1 cellular context compared by ENCODE assay signal in the genomic region with DNA sequence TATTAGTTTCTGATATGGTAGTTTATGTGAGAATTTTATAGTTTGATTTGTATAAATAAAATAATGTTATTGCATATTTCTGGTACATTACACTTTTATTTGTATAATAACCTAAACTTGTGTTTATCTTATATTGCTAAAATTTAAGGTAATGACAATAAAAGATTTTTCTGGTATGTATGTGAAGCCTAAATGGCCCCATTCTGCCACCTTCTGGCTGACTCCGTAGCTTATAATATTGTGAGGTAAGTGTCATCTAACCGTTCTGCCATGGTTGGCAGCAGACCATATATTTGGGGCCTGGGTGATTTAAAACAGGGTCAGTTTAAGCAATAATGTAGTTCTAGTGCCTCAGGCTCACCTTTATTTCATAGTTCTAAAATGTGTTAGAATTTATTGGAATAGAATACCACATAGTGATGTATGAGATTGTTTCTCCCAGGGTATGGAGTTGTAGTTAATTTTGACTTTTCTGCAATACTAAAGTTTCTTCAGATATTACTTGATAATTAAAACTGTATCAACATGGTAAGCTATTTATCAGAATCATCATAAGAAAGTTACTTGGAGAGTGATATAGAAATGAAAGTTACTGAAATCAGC.
TF ChIP-seq lines count a peak whose summit lies in the region.

No MANE protein-coding gene starts in this region.

TF ChIP-seq in H1, 55 proteins besides CTCF, POLR2A, EP300 and RAD21 (continued from another document):
- no peak for TF ChIP-seq HDAC6 (IDR thresholded peaks at IDR 0.05; ENCODE audit: low read depth, low read length)
- no peak for TF ChIP-seq SUZ12 (IDR thresholded peaks at IDR 0.05; ENCODE audit: low read length)
- TF ChIP-seq, protein P1, sequence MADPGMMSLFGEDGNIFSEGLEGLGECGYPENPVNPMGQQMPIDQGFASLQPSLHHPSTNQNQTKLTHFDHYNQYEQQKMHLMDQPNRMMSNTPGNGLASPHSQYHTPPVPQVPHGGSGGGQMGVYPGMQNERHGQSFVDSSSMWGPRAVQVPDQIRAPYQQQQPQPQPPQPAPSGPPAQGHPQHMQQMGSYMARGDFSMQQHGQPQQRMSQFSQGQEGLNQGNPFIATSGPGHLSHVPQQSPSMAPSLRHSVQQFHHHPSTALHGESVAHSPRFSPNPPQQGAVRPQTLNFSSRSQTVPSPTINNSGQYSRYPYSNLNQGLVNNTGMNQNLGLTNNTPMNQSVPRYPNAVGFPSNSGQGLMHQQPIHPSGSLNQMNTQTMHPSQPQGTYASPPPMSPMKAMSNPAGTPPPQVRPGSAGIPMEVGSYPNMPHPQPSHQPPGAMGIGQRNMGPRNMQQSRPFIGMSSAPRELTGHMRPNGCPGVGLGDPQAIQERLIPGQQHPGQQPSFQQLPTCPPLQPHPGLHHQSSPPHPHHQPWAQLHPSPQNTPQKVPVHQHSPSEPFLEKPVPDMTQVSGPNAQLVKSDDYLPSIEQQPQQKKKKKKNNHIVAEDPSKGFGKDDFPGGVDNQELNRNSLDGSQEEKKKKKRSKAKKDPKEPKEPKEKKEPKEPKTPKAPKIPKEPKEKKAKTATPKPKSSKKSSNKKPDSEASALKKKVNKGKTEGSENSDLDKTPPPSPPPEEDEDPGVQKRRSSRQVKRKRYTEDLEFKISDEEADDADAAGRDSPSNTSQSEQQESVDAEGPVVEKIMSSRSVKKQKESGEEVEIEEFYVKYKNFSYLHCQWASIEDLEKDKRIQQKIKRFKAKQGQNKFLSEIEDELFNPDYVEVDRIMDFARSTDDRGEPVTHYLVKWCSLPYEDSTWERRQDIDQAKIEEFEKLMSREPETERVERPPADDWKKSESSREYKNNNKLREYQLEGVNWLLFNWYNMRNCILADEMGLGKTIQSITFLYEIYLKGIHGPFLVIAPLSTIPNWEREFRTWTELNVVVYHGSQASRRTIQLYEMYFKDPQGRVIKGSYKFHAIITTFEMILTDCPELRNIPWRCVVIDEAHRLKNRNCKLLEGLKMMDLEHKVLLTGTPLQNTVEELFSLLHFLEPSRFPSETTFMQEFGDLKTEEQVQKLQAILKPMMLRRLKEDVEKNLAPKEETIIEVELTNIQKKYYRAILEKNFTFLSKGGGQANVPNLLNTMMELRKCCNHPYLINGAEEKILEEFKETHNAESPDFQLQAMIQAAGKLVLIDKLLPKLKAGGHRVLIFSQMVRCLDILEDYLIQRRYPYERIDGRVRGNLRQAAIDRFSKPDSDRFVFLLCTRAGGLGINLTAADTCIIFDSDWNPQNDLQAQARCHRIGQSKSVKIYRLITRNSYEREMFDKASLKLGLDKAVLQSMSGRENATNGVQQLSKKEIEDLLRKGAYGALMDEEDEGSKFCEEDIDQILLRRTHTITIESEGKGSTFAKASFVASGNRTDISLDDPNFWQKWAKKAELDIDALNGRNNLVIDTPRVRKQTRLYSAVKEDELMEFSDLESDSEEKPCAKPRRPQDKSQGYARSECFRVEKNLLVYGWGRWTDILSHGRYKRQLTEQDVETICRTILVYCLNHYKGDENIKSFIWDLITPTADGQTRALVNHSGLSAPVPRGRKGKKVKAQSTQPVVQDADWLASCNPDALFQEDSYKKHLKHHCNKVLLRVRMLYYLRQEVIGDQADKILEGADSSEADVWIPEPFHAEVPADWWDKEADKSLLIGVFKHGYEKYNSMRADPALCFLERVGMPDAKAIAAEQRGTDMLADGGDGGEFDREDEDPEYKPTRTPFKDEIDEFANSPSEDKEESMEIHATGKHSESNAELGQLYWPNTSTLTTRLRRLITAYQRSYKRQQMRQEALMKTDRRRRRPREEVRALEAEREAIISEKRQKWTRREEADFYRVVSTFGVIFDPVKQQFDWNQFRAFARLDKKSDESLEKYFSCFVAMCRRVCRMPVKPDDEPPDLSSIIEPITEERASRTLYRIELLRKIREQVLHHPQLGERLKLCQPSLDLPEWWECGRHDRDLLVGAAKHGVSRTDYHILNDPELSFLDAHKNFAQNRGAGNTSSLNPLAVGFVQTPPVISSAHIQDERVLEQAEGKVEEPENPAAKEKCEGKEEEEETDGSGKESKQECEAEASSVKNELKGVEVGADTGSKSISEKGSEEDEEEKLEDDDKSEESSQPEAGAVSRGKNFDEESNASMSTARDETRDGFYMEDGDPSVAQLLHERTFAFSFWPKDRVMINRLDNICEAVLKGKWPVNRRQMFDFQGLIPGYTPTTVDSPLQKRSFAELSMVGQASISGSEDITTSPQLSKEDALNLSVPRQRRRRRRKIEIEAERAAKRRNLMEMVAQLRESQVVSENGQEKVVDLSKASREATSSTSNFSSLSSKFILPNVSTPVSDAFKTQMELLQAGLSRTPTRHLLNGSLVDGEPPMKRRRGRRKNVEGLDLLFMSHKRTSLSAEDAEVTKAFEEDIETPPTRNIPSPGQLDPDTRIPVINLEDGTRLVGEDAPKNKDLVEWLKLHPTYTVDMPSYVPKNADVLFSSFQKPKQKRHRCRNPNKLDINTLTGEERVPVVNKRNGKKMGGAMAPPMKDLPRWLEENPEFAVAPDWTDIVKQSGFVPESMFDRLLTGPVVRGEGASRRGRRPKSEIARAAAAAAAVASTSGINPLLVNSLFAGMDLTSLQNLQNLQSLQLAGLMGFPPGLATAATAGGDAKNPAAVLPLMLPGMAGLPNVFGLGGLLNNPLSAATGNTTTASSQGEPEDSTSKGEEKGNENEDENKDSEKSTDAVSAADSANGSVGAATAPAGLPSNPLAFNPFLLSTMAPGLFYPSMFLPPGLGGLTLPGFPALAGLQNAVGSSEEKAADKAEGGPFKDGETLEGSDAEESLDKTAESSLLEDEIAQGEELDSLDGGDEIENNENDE (IDR thresholded peaks at IDR 0.05; ENCODE audit: insufficient replicate concordance, low read length) = no peak
- TF ChIP-seq GABPA (IDR thresholded peaks at IDR 0.05; ENCODE audit: borderline replicate concordance, insufficient read depth, low read length) = no peak
- no peak for TF ChIP-seq KDM5A (IDR thresholded peaks at IDR 0.05; ENCODE audit: low read length)
- no peak for TF ChIP-seq BACH1 (IDR thresholded peaks at IDR 0.05; ENCODE audit: low read length)
- TF ChIP-seq TAF1 (IDR thresholded peaks at IDR 0.05; ENCODE audit: low read depth, low read length) = no peak
- TF ChIP-seq SP4 (IDR thresholded peaks at IDR 0.05; ENCODE audit: low read length) = no peak
- TF ChIP-seq, protein P2, sequence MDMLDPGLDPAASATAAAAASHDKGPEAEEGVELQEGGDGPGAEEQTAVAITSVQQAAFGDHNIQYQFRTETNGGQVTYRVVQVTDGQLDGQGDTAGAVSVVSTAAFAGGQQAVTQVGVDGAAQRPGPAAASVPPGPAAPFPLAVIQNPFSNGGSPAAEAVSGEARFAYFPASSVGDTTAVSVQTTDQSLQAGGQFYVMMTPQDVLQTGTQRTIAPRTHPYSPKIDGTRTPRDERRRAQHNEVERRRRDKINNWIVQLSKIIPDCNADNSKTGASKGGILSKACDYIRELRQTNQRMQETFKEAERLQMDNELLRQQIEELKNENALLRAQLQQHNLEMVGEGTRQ (IDR thresholded peaks at IDR 0.05; ENCODE audit: low read length) = no peak
